9 cellular contexts compared by ENCODE assay signal in genomic region chr10:87816163-87816841, GRCh38. TPM values are rescaled to one million over a fixed set of nuclear protein-coding genes. Genes with fewer than 3 reads are reported as not detected.
A peak's percentile ranks its signal among the peaks of the same experiment; 100 is the strongest.
DNase-seq lines count a peak whose midpoint lies in the region; TF ChIP-seq lines count a peak whose summit lies in the region.
"Had no signal": no experiment of that assay in that cellular context is flagged by ENCODE, and none has a peak within 500 bp of the region (broad histone marks: within the 10 kb centered on the region; RNA-seq: fewer than 3 reads in every experiment).

No MANE protein-coding gene starts in this region.

- H3K27ac ChIP-seq in thyroid gland: no peak overlapping the region

- 82 to 84% methylated on average over 6 of the region's 6 CpGs for WGBS in thyroid gland, 2 donors

- TF ChIP-seq CTCF in Loucy (conservative IDR thresholded peaks at IDR 0.05; ENCODE audit: low read length) (peak; percentile 15; the same call in 1 of the 2 replicates), choroid plexus epithelial cell (conservative IDR thresholded peaks at IDR 0.05; ENCODE audit: low read depth, low read length) (peak; percentile 19), thyroid gland (IDR thresholded peaks at IDR 0.05) (no peak)

- H3K79me2 ChIP-seq in Loucy (ENCODE audit: insufficient read depth, low read length): peaks cover 67% of the 10 kb centered on the region

- H3K27me3 ChIP-seq in Loucy (ENCODE audit: insufficient read depth, low read length, poor library complexity, severe bottlenecking) (peaks cover 5% of the 10 kb centered on the region), neuron (ENCODE audit: insufficient read depth, low read length) (no peaks in the 10 kb centered on the region), thyroid gland (no peaks in the 10 kb centered on the region)

- H2AFZ ChIP-seq in Loucy (ENCODE audit: low read length) (no peak overlapping the region), neuron (ENCODE audit: low read depth, low read length) (no peak overlapping the region)

- peak overlapping the region; percentile 90 for H3K4me3 ChIP-seq in Loucy (ENCODE audit: low read length, poor library complexity, severe bottlenecking)
- no peak overlapping the region for H3K4me3 ChIP-seq in choroid plexus epithelial cell (ENCODE audit: low read depth, low read length)
- H3K4me3 ChIP-seq in neuron (ENCODE audit: low read length): peak overlapping the region; percentile 82
- H3K4me3 ChIP-seq in thyroid gland (replicated peaks in 1 of 3): no peak overlapping the region

- no peaks in the 10 kb centered on the region for H3F3A ChIP-seq in Loucy (ENCODE audit: low read depth)

- no peak for TF ChIP-seq POLR2A in thyroid gland (IDR thresholded peaks at IDR 0.05)

- H3K9me2 ChIP-seq in Loucy (replicated peaks; ENCODE audit: low read depth, low read length): no peaks in the 10 kb centered on the region

- H3K9ac ChIP-seq in Loucy (ENCODE audit: low read depth, low read length, poor library complexity, severe bottlenecking): peak overlapping the region; percentile 95

- H3K4me1 ChIP-seq in Loucy (ENCODE audit: insufficient read depth, low read length, poor library complexity, severe bottlenecking) (peaks cover 43% of the 10 kb centered on the region), neuron (ENCODE audit: insufficient read depth, low read length) (peaks cover 13% of the 10 kb centered on the region), thyroid gland (peaks cover 0 to 13% of the 10 kb centered on the region in 2 donors)

- DNase-seq in NOMO-1 treated with DMSO at 0.1 percent for 48 hours (lab: John Stamatoyannopoulos, UW; ENCODE audit: unreplicated experiment): peak; percentile 10
- no peak for DNase-seq in NOMO-1 treated with dmso at 0.1 percent for 144 hours (lab: John Stamatoyannopoulos, UW; ENCODE audit: unreplicated experiment)
- DNase-seq in choroid plexus epithelial cell (ENCODE audit: low read depth): no peak
- no peak for DNase-seq in NK-92 treated with Interleukin-12 subunit alpha and Interleukin-12 subunit beta, amount 100 ng/mL, for 24 hours (lab: John Stamatoyannopoulos, UW)
- no peak for DNase-seq in hippocampal formation (lab: John Stamatoyannopoulos, UW)
- DNase-seq in thyroid gland: no peak
- DNase-seq: H7 had no signal

- intact Hi-C loops in thyroid gland (cut with DNase I): no loop called here

- H3K9me3 ChIP-seq in Loucy (ENCODE audit: insufficient read depth, low read depth, low read length) (no peaks in the 10 kb centered on the region), neuron (ENCODE audit: low read length) (peaks cover 3% of the 10 kb centered on the region), thyroid gland (no peaks in the 10 kb centered on the region)

- H4K20me1 ChIP-seq in Loucy (ENCODE audit: insufficient read depth, low read length, poor library complexity, severe bottlenecking): peaks cover 53% of the 10 kb centered on the region

- H3K4me2 ChIP-seq in Loucy (ENCODE audit: low read depth, low read length, poor library complexity, severe bottlenecking): peak overlapping the region; percentile 78

- peaks cover 7% of the 10 kb centered on the region; the same call in 1 of the 2 replicates for H3K36me3 ChIP-seq in Loucy (ENCODE audit: insufficient read depth, low read length)
- H3K36me3 ChIP-seq in neuron (ENCODE audit: insufficient read depth, low read length): peaks cover 19% of the 10 kb centered on the region
- no peaks in the 10 kb centered on the region for H3K36me3 ChIP-seq in thyroid gland

RNA-seq across cellular contexts. Expression of gene ATAD1, which starts 1.7 kb away (rescaled TPM):
- 10 to 100 TPM; 40.3 to 72.1 (median 53.7) TPM for total RNA-seq in thyroid gland

RNA-seq across cellular contexts. Expression of gene KLLN, which starts 47.0 kb away (rescaled TPM):
- 1 to 10 TPM in 1 of 4 donors, under 1 TPM in 3; 0.27 to 1.2 (median 0.54) TPM for total RNA-seq in thyroid gland

RNA-seq across cellular contexts. Expression of gene PTEN, which starts 47.1 kb away (rescaled TPM):
- total RNA-seq in thyroid gland: 100 to 1,000 TPM; 112 to 183 (median 150) TPM

Comparison
In these comparisons a context has a peak if more than half of its experiments do, and no peak if none do; other contexts are left out.
1. H3K4me3 ChIP-seq: peak in Loucy (single experiment) and neuron (single experiment); none in choroid plexus epithelial cell (single experiment) and thyroid gland (0 of 3).
2. CTCF ChIP-seq: peak in Loucy (single experiment) and choroid plexus epithelial cell (single experiment); none in thyroid gland (0 of 6).